Comparison of ENCODE assay signal across 22 cellular contexts in genomic region chr2:219426534-219427136, GRCh38. TPM values are rescaled to one million over a fixed set of nuclear protein-coding genes. Genes with fewer than 3 reads are reported as not detected.
A peak's percentile ranks its signal among the peaks of the same experiment; 100 is the strongest.
DNase-seq lines count a peak whose midpoint lies in the region; ATAC-seq and TF ChIP-seq lines count a peak whose summit lies in the region.
"Had no signal": no experiment of that assay in that cellular context is flagged by ENCODE, and none has a peak within 500 bp of the region (broad histone marks: within the 10 kb centered on the region; RNA-seq: fewer than 3 reads in every experiment).

No MANE protein-coding gene starts in this region.

- ATAC-seq in Right ventricle myocardium inferior (peak; percentile 9), left cardiac atrium (no peak), GM19324 (IDR thresholded peaks at IDR 0.05; ENCODE audit: low FRiP score, unreplicated experiment) (no peak), HG03045 (IDR thresholded peaks at IDR 0.05; ENCODE audit: unreplicated experiment) (no peak)
- ATAC-seq: CD8-positive, alpha-beta T cell; PC-3 had no signal

- H3K36me3 ChIP-seq in left ventricle myocardium inferior (peaks cover 31% of the 10 kb centered on the region), rectal smooth muscle tissue (ENCODE audit: control insufficient read depth, insufficient read depth, low read length) (peaks cover 9% of the 10 kb centered on the region)
- H3K36me3 ChIP-seq: BE2C had no signal

- H3K9me3 ChIP-seq in left ventricle myocardium inferior (replicated peaks) = no peaks in the 10 kb centered on the region
- H3K9me3 ChIP-seq: BE2C had no signal

- no peak overlapping the region for H3K4me3 ChIP-seq in left ventricle myocardium inferior
- no peak overlapping the region for H3K4me3 ChIP-seq in rectal smooth muscle tissue (ENCODE audit: low read length)

- DNase-seq in Right ventricle myocardium inferior (ENCODE audit: missing footprints) (no peak), left cardiac atrium (no peak), left ventricle myocardium inferior (no peak), GM03348 (ENCODE audit: low spot score) (no peak), germinal center (ENCODE audit: low spot score) (no peak)
- DNase-seq: BE2C; CD8-positive, alpha-beta T cell; DMS79; GOT3; KG1; NCI-H1417 treated with DMSO at 0.1 percent for 48 hours; NCI-H1930; NCI-H510A; NCI-H774; PC-3 had no signal

- H3K4me1 ChIP-seq in left ventricle myocardium inferior (peaks cover 5% of the 10 kb centered on the region), rectal smooth muscle tissue (ENCODE audit: control insufficient read depth, insufficient read depth, low read length) (peaks cover 17% of the 10 kb centered on the region)

- peak overlapping the region; percentile 96 for H3K27ac ChIP-seq in left ventricle myocardium inferior (replicated peaks)
- H3K27ac ChIP-seq in rectal smooth muscle tissue (ENCODE audit: low read depth, low read length) = peak overlapping the region; percentile 99
- H3K27ac ChIP-seq: 22Rv1, RWPE1 had no signal

- H3K27me3 ChIP-seq in left ventricle myocardium inferior (ENCODE audit: low read depth) (peaks cover 18% of the 10 kb centered on the region), rectal smooth muscle tissue (ENCODE audit: control insufficient read depth, insufficient read depth, low read length) (no peaks in the 10 kb centered on the region)
- H3K27me3 ChIP-seq: BE2C had no signal

- H3K9ac ChIP-seq in rectal smooth muscle tissue (ENCODE audit: low read length) = no peak overlapping the region

- intact Hi-C loops in Right ventricle myocardium inferior (cut with DNase I) = no loop called here
- intact Hi-C loops in left cardiac atrium (cut with DNase I) = no loop called here
- intact Hi-C loops in left ventricle myocardium inferior (cut with micrococcal nuclease) = no loop called here

- no peak for TF ChIP-seq CTCF in left ventricle myocardium inferior (IDR thresholded peaks at IDR 0.05; ENCODE audit: borderline replicate concordance)

RNA-seq across cellular contexts. Expression of gene SPEG, which starts 8.0 kb away (rescaled TPM):
- total RNA-seq in Right ventricle myocardium inferior = 119 TPM
- 10 to 100 TPM; 94.6 to 94.9 TPM for total RNA-seq in left cardiac atrium
- total RNA-seq in left ventricle myocardium inferior = 145 TPM

RNA-seq across cellular contexts. Expression of gene DES, which starts 8.5 kb away (rescaled TPM):
- total RNA-seq in Right ventricle myocardium inferior (13,356 TPM), left cardiac atrium (1,000 to 10,000 TPM; 5,895 to 7,519 TPM), left ventricle myocardium inferior (15,954 TPM)
- total RNA-seq: CD8-positive, alpha-beta T cell; HepG2; PC-3; SK-MEL-5 had no signal

RNA-seq across cellular contexts. Expression of gene DNPEP, which starts 38.9 kb away (rescaled TPM):
- total RNA-seq in Right ventricle myocardium inferior (66.6 TPM), left cardiac atrium (10 to 100 TPM; 52.6 to 70.5 TPM), left ventricle myocardium inferior (73.0 TPM)
